Comparison of ENCODE assay signal across 12 cellular contexts in the genomic region with DNA sequence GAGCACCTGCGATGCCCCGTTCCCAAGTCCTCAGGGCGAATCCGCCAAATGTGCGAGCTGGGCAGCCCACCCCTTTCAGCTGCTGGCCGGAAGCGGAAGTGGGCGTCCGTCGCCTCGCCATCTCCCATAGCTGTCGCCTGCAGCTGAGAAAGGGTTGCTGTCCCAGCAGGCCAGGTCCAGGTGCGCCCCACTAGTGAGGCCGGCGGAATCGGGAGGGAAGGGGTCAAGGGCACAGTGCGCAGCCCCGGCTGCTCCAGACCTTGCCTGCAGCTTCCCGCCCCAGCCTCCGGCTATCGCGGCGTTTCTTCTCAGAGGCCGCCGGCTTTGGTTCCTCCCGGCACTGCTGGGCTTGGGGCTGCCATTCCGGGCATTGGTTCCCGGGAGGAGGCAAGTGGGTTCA. TPM values are rescaled to one million over a fixed set of nuclear protein-coding genes. Genes with fewer than 3 reads are reported as not detected.
DNase-seq lines count a peak whose midpoint lies in the region; ATAC-seq and TF ChIP-seq lines count a peak whose summit lies in the region.
"Had no signal": no experiment of that assay in that cellular context is flagged by ENCODE, and none has a peak within 500 bp of the region (broad histone marks: within the 10 kb centered on the region; RNA-seq: fewer than 3 reads in every experiment).

A gene (plus strand): TSS at position 109 of the 400 bp plus-strand sequence. CDS start 15,299 bp downstream, outside the sequence.

- H3K27ac ChIP-seq in ACC112 (ENCODE audit: low read depth, low read length), result no peak within 1 kb of the TSS

- no peak for DNase-seq in HFFc6
- peak; percentile 61 for DNase-seq in astrocyte of the hippocampus (ENCODE audit: low read depth, low spot score)
- peak; percentile 87 for DNase-seq in left kidney (ENCODE audit: low read depth, low spot score)
- DNase-seq in HuH-7.5 (ENCODE audit: low spot score), result no peak
- DNase-seq in H7, result no peak
- no peak for DNase-seq in NCI-H1436 treated with DMSO at 0.1 percent for 48 hours (lab: John Stamatoyannopoulos, UW)
- DNase-seq: activated CD8-positive, alpha-beta memory T cell treated with anti-CD3 and anti-CD28 coated beads for 24 hours; DMS53; effector memory CD4-positive, alpha-beta T cell had no signal

- H3K27ac Mint-ChIP-seq in HFFc6, result no peak within 1 kb of the TSS
- H3K27ac Mint-ChIP-seq: memory B cell had no signal

- H3K36me3 Mint-ChIP-seq in HFFc6 (ENCODE audit: low read depth), result peaks cover 52% of the 10 kb centered on the region

- no peaks in the 10 kb centered on the region for H3K4me1 ChIP-seq in ACC112 (ENCODE audit: control insufficient read depth, insufficient read depth, low read length, unreplicated experiment)

- peaks cover 76% of the 10 kb centered on the region for H3K9me3 Mint-ChIP-seq in HFFc6

- H3K4me1 Mint-ChIP-seq in HFFc6 (ENCODE audit: low read depth), result no peaks in the 10 kb centered on the region
- H3K4me1 Mint-ChIP-seq: memory B cell had no signal

- H3K4me3 Mint-ChIP-seq in HFFc6, result peak within 1 kb of the TSS; percentile 3; the same call in 1 of the 2 replicates
- H3K4me3 Mint-ChIP-seq: memory B cell had no signal

- peaks cover 6% of the 10 kb centered on the region; the same call in 1 of the 2 replicates for H3K36me3 ChIP-seq in ACC112 (ENCODE audit: insufficient read depth, low read length)
- H3K36me3 ChIP-seq in H7 (replicated peaks; ENCODE audit: control insufficient read depth, insufficient read depth, low read length), result no peaks in the 10 kb centered on the region

- H3K27me3 Mint-ChIP-seq in HFFc6 (ENCODE audit: insufficient read depth), result peaks cover 2% of the 10 kb centered on the region; the same call in 1 of the 2 replicates
- H3K27me3 Mint-ChIP-seq: memory B cell had no signal

- ATAC-seq in HG03196 (IDR thresholded peaks at IDR 0.05; ENCODE audit: unreplicated experiment), result no peak

- H3K27me3 ChIP-seq in ACC112 (ENCODE audit: insufficient read depth, low read length) (no peaks in the 10 kb centered on the region), H7 (ENCODE audit: control insufficient read depth, insufficient read depth, low read length) (no peaks in the 10 kb centered on the region)

- no peak for TF ChIP-seq CTCF in HFFc6 (IDR thresholded peaks at IDR 0.05)

- no peaks in the 10 kb centered on the region for H3K79me2 ChIP-seq in ACC112 (ENCODE audit: control insufficient read depth, insufficient read depth, low read length, unreplicated experiment)

- peak within 1 kb of the TSS; percentile 38 for H2AFZ ChIP-seq in ACC112 (ENCODE audit: low read length, unreplicated experiment)

- H3K4me3 ChIP-seq in ACC112 (ENCODE audit: low read depth, low read length), result peak within 1 kb of the TSS; percentile 74
- no peak within 1 kb of the TSS for H3K4me3 ChIP-seq in H7 (ENCODE audit: insufficient read depth, low read depth, low read length)

RNA-seq across cellular contexts. Expression of the gene that starts here (rescaled TPM):
- 1 to 10 TPM in 2 of 6 experiments, under 1 TPM in 4; 0.66 to 1.3 (median 0.91) TPM for total RNA-seq in HFFc6 (2021; fragmentation: NEBNext Ultra II Directional; extraction: Animal tissue kit (Norgen Biotek cat#: 25700))
- total RNA-seq in H7 (2014; rRNA removed; shearing (Covaris generic)), result 1.00 and 1.4 TPM in 2 replicates

Comparison
In these comparisons a context has a peak if more than half of its experiments do, and no peak if none do; other contexts are left out.
1. DNase-seq: peak in astrocyte of the hippocampus (single experiment) and left kidney (single experiment); none in HFFc6 (single experiment), HuH-7.5 (single experiment), H7 (single experiment) and NCI-H1436 treated with DMSO at 0.1 percent for 48 hours (single experiment).